In genomic region chr2:233464531-233465240, GRCh38 we compare ENCODE assay signal across 28 cellular contexts.
DNase-seq lines count a peak whose midpoint lies in the region; ATAC-seq and TF ChIP-seq lines count a peak whose summit lies in the region.
"Had no signal": no experiment of that assay in that cellular context is flagged by ENCODE, and none has a peak within 500 bp of the region (broad histone marks: within the 10 kb centered on the region; RNA-seq: fewer than 3 reads in every experiment).

No MANE protein-coding gene starts in this region.

- peak; percentile 89 for ATAC-seq in lung (ENCODE audit: insufficient read depth, low FRiP score)
- no peak for ATAC-seq in GM21717 (IDR thresholded peaks at IDR 0.05; ENCODE audit: unreplicated experiment)
- ATAC-seq: gastroesophageal sphincter, HCT116, WTC11 had no signal

- TF ChIP-seq CTCF in chondrocyte (IDR thresholded peaks at IDR 0.05) (no peak), lung (IDR thresholded peaks at IDR 0.05; ENCODE audit: control extremely low read depth, extremely low read depth) (no peak), type B pancreatic cell (conservative IDR thresholded peaks at IDR 0.05) (no peak), progenitor cell of endocrine pancreas (IDR thresholded peaks at IDR 0.05; ENCODE audit: unreplicated experiment) (no peak)

- peaks cover 35% of the 10 kb centered on the region for H3K36me3 Mint-ChIP-seq in chondrocyte (ENCODE audit: low read depth)
- H3K36me3 Mint-ChIP-seq in type B pancreatic cell, result peaks cover 10% of the 10 kb centered on the region
- H3K36me3 Mint-ChIP-seq in progenitor cell of endocrine pancreas (ENCODE audit: insufficient read depth), result peaks cover 23% of the 10 kb centered on the region

- no peak overlapping the region for H3K27ac Mint-ChIP-seq in chondrocyte (ENCODE audit: unreplicated experiment)
- H3K27ac Mint-ChIP-seq in type B pancreatic cell, result peak overlapping the region; percentile 76
- no peak overlapping the region for H3K27ac Mint-ChIP-seq in progenitor cell of endocrine pancreas
- H3K27ac Mint-ChIP-seq: activated naive CD8-positive, alpha-beta T cell treated with anti-CD3 and anti-CD28 coated beads, Interleukin-2, amount 10 ng/mL, durations not matched to agents 7 days and 5 days; activated T-helper 2 cell treated with anti-CD3 and anti-CD28 coated beads, Interferon-gamma antibody, Interleukin-2, Interleukin-4, amounts not matched to agents 10 μg/mL and 5 μg/mL and 100 μg/mL, durations not matched to agents 14 hours and 24 hours and 36 hours; CD4-positive, alpha-beta T cell; dendritic cell treated with granulocyte-macrophage colony-stimulating factor and Interleukin-4, amounts not matched to agents 40 ng/mL and 50 ng/mL, for 4 days; WTC11 had no signal

- peak overlapping the region in 1 of 2 donors; percentile 81 for H3K27ac ChIP-seq in lung (ENCODE audit: low read depth in 1 of 2, low read length in 1 of 2)
- H3K27ac ChIP-seq: gastroesophageal sphincter, tibial nerve had no signal

- peak; percentile 87 for DNase-seq in HT-29 (ENCODE audit: low spot score)
- peak; percentile 74 for DNase-seq in chondrocyte (ENCODE audit: low spot score)
- DNase-seq in lung (ENCODE audit: low spot score), result peak; percentile 86
- DNase-seq in type B pancreatic cell (ENCODE audit: extremely low spot score, unreplicated experiment), result no peak
- DNase-seq in progenitor cell of endocrine pancreas (ENCODE audit: low spot score, unreplicated experiment), result no peak
- DNase-seq in glomerular visceral epithelial cell (ENCODE audit: extremely low spot score), result no peak
- DNase-seq: activated CD4-positive, alpha-beta T cell treated with anti-CD3 and anti-CD28 coated beads, Interleukin-2, amount 50 U/mL, for 4 hours; activated CD8-positive, alpha-beta memory T cell treated with anti-CD3 and anti-CD28 coated beads, Interleukin-2, amount 50 U/mL, for 4 hours; activated naive CD8-positive, alpha-beta T cell treated with anti-CD3 and anti-CD28 coated beads, Interleukin-2, amount 10 ng/mL, durations not matched to agents 7 days and 5 days; CD4-positive, alpha-beta T cell; central memory CD4-positive, alpha-beta T cell; DMS 273 treated with DMSO at 0.1 percent for 48 hours; KBM-7; MG63; NCI-H1417; NCI-H2029 treated with DMSO at 0.1 percent for 48 hours; NCI-H2227 treated with DMSO at 0.1 percent for 48 hours; NCI-H69; stimulated activated CD4-positive, alpha-beta T cell treated with anti-CD3 and anti-CD28 coated beads, Interleukin-15, amount 100 ng/mL, for 24 hours; SW 1271; T-helper 9 cell had no signal

- no peaks in the 10 kb centered on the region for H3K9me3 Mint-ChIP-seq in chondrocyte (ENCODE audit: low read depth)
- H3K9me3 Mint-ChIP-seq in type B pancreatic cell, result no peaks in the 10 kb centered on the region
- H3K9me3 Mint-ChIP-seq in progenitor cell of endocrine pancreas (ENCODE audit: low read depth), result no peaks in the 10 kb centered on the region
- H3K9me3 Mint-ChIP-seq: activated naive CD8-positive, alpha-beta T cell treated with anti-CD3 and anti-CD28 coated beads, Interleukin-2, amount 10 ng/mL, durations not matched to agents 7 days and 5 days; activated T-helper 2 cell treated with anti-CD3 and anti-CD28 coated beads, Interferon-gamma antibody, Interleukin-2, Interleukin-4, amounts not matched to agents 10 μg/mL and 5 μg/mL and 100 μg/mL, durations not matched to agents 14 hours and 24 hours and 36 hours; CD4-positive, alpha-beta T cell; dendritic cell treated with granulocyte-macrophage colony-stimulating factor and Interleukin-4, amounts not matched to agents 40 ng/mL and 50 ng/mL, for 4 days; WTC11 had no signal

- H3K27me3 Mint-ChIP-seq in chondrocyte (ENCODE audit: low read depth), result no peaks in the 10 kb centered on the region
- no peaks in the 10 kb centered on the region for H3K27me3 Mint-ChIP-seq in type B pancreatic cell
- H3K27me3 Mint-ChIP-seq in progenitor cell of endocrine pancreas, result no peaks in the 10 kb centered on the region
- H3K27me3 Mint-ChIP-seq: activated naive CD8-positive, alpha-beta T cell treated with anti-CD3 and anti-CD28 coated beads, Interleukin-2, amount 10 ng/mL, durations not matched to agents 7 days and 5 days; CD4-positive, alpha-beta T cell; dendritic cell treated with granulocyte-macrophage colony-stimulating factor and Interleukin-4, amounts not matched to agents 40 ng/mL and 50 ng/mL, for 4 days had no signal

- H3K4me3 ChIP-seq in lung, result no peak overlapping the region
- H3K4me3 ChIP-seq: gastroesophageal sphincter, MG63, tibial nerve had no signal

- H3K4me1 Mint-ChIP-seq in chondrocyte (ENCODE audit: low read depth) (peaks cover 1% of the 10 kb centered on the region), type B pancreatic cell (ENCODE audit: unreplicated experiment) (no peaks in the 10 kb centered on the region), progenitor cell of endocrine pancreas (ENCODE audit: low read depth) (no peaks in the 10 kb centered on the region)
- H3K4me1 Mint-ChIP-seq: activated naive CD8-positive, alpha-beta T cell treated with anti-CD3 and anti-CD28 coated beads, Interleukin-2, amount 10 ng/mL, durations not matched to agents 7 days and 5 days; WTC11 had no signal

- H3K4me3 Mint-ChIP-seq in chondrocyte (ENCODE audit: unreplicated experiment) (no peak overlapping the region), type B pancreatic cell (no peak overlapping the region), progenitor cell of endocrine pancreas (ENCODE audit: low read depth) (no peak overlapping the region)
- H3K4me3 Mint-ChIP-seq: activated naive CD8-positive, alpha-beta T cell treated with anti-CD3 and anti-CD28 coated beads, Interleukin-2, amount 10 ng/mL, durations not matched to agents 7 days and 5 days; CD4-positive, alpha-beta T cell; dendritic cell treated with granulocyte-macrophage colony-stimulating factor and Interleukin-4, amounts not matched to agents 40 ng/mL and 50 ng/mL, for 4 days; WTC11 had no signal

- no peaks in the 10 kb centered on the region for H3K27me3 ChIP-seq in lung (ENCODE audit: control insufficient read depth, insufficient read depth)
- H3K27me3 ChIP-seq: gastroesophageal sphincter, MG63, tibial nerve had no signal

- H3K4me1 ChIP-seq in lung (ENCODE audit: control insufficient read depth in 2 of 2, insufficient read depth in 2 of 2, low read length in 2 of 2), result no peaks in the 10 kb centered on the region

- no peaks in the 10 kb centered on the region for H3K9me3 ChIP-seq in lung (ENCODE audit: control insufficient read depth in 2 of 2, insufficient read depth in 1 of 2, low read length in 1 of 2)
- H3K9me3 ChIP-seq: gastroesophageal sphincter, MG63, tibial nerve had no signal

- peaks cover 20 to 65% of the 10 kb centered on the region in 2 donors for H3K36me3 ChIP-seq in lung (ENCODE audit: control insufficient read depth in 2 of 2, insufficient read depth in 2 of 2, low read length in 2 of 2)

- 78 to 93% methylated on average over 16 of the region's 16 CpGs for WGBS in lung, 2 donors

Comparison
In these comparisons a context has a peak if more than half of its experiments do, and no peak if none do; other contexts are left out.
1. DNase-seq: peak in HT-29 (single experiment), chondrocyte (single experiment) and lung (single experiment); none in type B pancreatic cell (single experiment), progenitor cell of endocrine pancreas (single experiment) and glomerular visceral epithelial cell (single experiment).